Comparison of ENCODE assay signal across 11 cellular contexts in the genomic region with DNA sequence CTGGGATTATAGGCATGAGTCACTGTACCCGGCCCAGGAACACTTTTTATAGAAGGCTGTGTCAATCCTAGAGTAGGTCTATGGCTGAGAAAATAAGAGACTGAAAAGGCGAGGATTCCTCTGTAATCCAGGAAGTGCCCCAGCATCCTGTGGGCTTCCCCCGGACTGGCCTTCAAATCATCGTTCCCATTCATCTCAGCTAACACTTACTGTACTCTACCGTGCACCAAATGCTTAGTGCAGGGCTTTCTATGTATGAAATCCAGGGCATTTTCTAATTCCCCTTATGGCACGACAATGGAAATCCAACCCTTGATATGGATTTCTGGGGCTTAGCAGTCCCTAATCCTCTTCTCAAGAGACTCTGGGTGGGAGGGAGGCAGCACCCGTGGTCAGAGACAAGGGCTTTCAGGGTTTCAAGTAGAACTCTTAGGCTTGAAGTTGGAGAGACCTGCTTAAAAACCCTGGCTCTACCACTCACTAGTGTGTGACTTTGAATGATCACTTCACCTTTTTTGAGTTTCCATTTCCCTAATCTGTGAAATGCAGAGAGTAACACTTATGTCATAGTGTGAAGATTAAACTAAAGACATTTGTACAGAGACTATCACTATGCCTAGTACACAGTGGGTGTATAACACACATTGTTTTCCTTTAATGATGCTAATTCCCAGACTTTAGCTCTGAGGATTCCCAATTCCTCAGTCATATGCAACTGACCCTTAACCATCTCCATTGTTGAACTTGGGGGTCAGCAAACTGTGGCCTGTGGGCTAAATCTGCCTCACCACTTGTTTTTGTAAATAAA. TPM values are rescaled to one million over a fixed set of nuclear protein-coding genes. Genes with fewer than 3 reads are reported as not detected.
A peak's percentile ranks its signal among the peaks of the same experiment; 100 is the strongest.
DNase-seq lines count a peak whose midpoint lies in the region; ATAC-seq and TF ChIP-seq lines count a peak whose summit lies in the region.
"Had no signal": no experiment of that assay in that cellular context is flagged by ENCODE, and none has a peak within 500 bp of the region (broad histone marks: within the 10 kb centered on the region; RNA-seq: fewer than 3 reads in every experiment).

No MANE protein-coding gene starts in this region.

- ATAC-seq in GM18519 (IDR thresholded peaks at IDR 0.05; ENCODE audit: low FRiP score, unreplicated experiment) = no peak
- ATAC-seq in GM21717 (IDR thresholded peaks at IDR 0.05; ENCODE audit: unreplicated experiment) = no peak
- ATAC-seq: HCT116 had no signal

- no peak overlapping the region for H3K4me3 ChIP-seq in fibroblast of villous mesenchyme (ENCODE audit: low read depth, low read length)

- peak; percentile 25 for DNase-seq in ELF-1 (ENCODE audit: low read depth, low spot score)
- DNase-seq in GM19240 (ENCODE audit: insufficient read length, low spot score) = peak; percentile 30
- peak; percentile 19 for DNase-seq in M059J (ENCODE audit: low read depth)
- DNase-seq in fibroblast of villous mesenchyme (ENCODE audit: low read depth) = peak; percentile 66
- DNase-seq in stimulated activated naive CD4-positive, alpha-beta T cell treated with Interleukin-2 at 50 U/mL for 16 hours (lab: John Stamatoyannopoulos, UW) = no peak
- no peak for DNase-seq in NCI-H128 (lab: John Stamatoyannopoulos, UW; ENCODE audit: unreplicated experiment)
- DNase-seq: NCI-H1092; stimulated activated naive CD4-positive, alpha-beta T cell had no signal

- TF ChIP-seq CTCF in fibroblast of villous mesenchyme (IDR thresholded peaks at IDR 0.05; ENCODE audit: insufficient read depth, low read depth, low read length) = no peak

RNA-seq across cellular contexts. Expression of gene MECR, which starts 20.3 kb away (rescaled TPM):
- total RNA-seq in M059J (2014; rRNA removed; shearing (Covaris generic)) = 13.8 and 14.3 TPM in 2 replicates
- 22.5 and 28.0 TPM in 2 replicates for total RNA-seq in fibroblast of villous mesenchyme

RNA-seq across cellular contexts. Expression of gene PTPRU, which starts 25.8 kb away (rescaled TPM):
- 3.3 and 3.4 TPM in 2 replicates for total RNA-seq in M059J (2014; rRNA removed; shearing (Covaris generic))
- 5.5 and 6.9 TPM in 2 replicates for total RNA-seq in fibroblast of villous mesenchyme

RNA-seq across cellular contexts. Expression of gene SRSF4, which starts 28.8 kb away (rescaled TPM):
- total RNA-seq in M059J (2014; rRNA removed; shearing (Covaris generic)) = 48.7 and 64.1 TPM in 2 replicates
- total RNA-seq in fibroblast of villous mesenchyme = 33.5 and 44.0 TPM in 2 replicates

Comparison
In these comparisons a context has a peak if more than half of its experiments do, and no peak if none do; other contexts are left out.
1. DNase-seq: peak in ELF-1 (single experiment), GM19240 (single experiment), M059J (single experiment) and fibroblast of villous mesenchyme (single experiment); none in stimulated activated naive CD4-positive, alpha-beta T cell treated with Interleukin-2 at 50 U/mL for 16 hours (single experiment) and NCI-H128 (single experiment).